Comparison of ENCODE assay signal across 12 cellular contexts in genomic region chr1:40859017-40859416, GRCh38. TPM values are rescaled to one million over a fixed set of nuclear protein-coding genes. Genes with fewer than 3 reads are reported as not detected.
DNase-seq lines count a peak whose midpoint lies in the region; TF ChIP-seq lines count a peak whose summit lies in the region.
"Had no signal": no experiment of that assay in that cellular context is flagged by ENCODE, and none has a peak within 500 bp of the region (broad histone marks: within the 10 kb centered on the region; RNA-seq: fewer than 3 reads in every experiment).

No MANE protein-coding gene starts in this region.

- H4K20me1 ChIP-seq in BLaER1 treated with 17β-estradiol and CSF1 and Interleukin-3, amounts not matched to agents 10 nM and 100 nM = peaks cover 0 to 14% (median 3%) of the 10 kb centered on the region in 11 experiments; a peak in 7 of 22 replicates

- peaks cover 0 to 14% (median 0%) of the 10 kb centered on the region in 11 experiments; a peak in 6 of 22 replicates for H3K27me3 ChIP-seq in BLaER1 treated with 17β-estradiol and CSF1 and Interleukin-3, amounts not matched to agents 10 nM and 100 nM
- H3K27me3 ChIP-seq in SJCRH30 = no peaks in the 10 kb centered on the region

- H3K27me3 Mint-ChIP-seq in neural crest cell (ENCODE audit: low read depth) = peaks cover 39% of the 10 kb centered on the region

- peak overlapping the region in 9 of 11 experiments; percentile 89 to 96 (median 93); a peak in 13 of 22 replicates for H3K9ac ChIP-seq in BLaER1 treated with 17β-estradiol and CSF1 and Interleukin-3, amounts not matched to agents 10 nM and 100 nM

- H3K4me1 ChIP-seq in BLaER1 treated with 17β-estradiol and CSF1 and Interleukin-3, amounts not matched to agents 10 nM and 100 nM = peaks cover 26 to 53% (median 47%) of the 10 kb centered on the region in 10 experiments
- peaks cover 25% of the 10 kb centered on the region for H3K4me1 ChIP-seq in SJCRH30

- H3K4me2 ChIP-seq in BLaER1 treated with 17β-estradiol and CSF1 and Interleukin-3, amounts not matched to agents 10 nM and 100 nM = peak overlapping the region; percentile 89 to 99 (median 98); a peak in 18 of 22 replicates

- peak overlapping the region in 9 of 11 experiments; percentile 89 to 97 (median 94); a peak in 14 of 22 replicates for H3K27ac ChIP-seq in BLaER1 treated with 17β-estradiol and CSF1 and Interleukin-3, amounts not matched to agents 10 nM and 100 nM
- no peak overlapping the region for H3K27ac ChIP-seq in SJCRH30

- no peaks in the 10 kb centered on the region for H3K36me3 Mint-ChIP-seq in neural crest cell (ENCODE audit: low read depth)

- no peaks in the 10 kb centered on the region for H3K9me3 Mint-ChIP-seq in neural crest cell
- H3K9me3 Mint-ChIP-seq: CD4-positive, alpha-beta memory T cell had no signal

- peaks cover 11% of the 10 kb centered on the region for H3K4me1 Mint-ChIP-seq in neural crest cell

- DNase-seq in NCI-H2171 treated with DMSO at 0.1 percent for 48 hours (lab: John Stamatoyannopoulos, UW) (peak; percentile 64), SJCRH30 (peak; percentile 46 to 69), neural crest cell (ENCODE audit: low read depth, low spot score) (no peak), pons (ENCODE audit: low spot score) (no peak), NCI-H345 treated with DMSO at 0.1 percent for 48 hours (lab: John Stamatoyannopoulos, UW; ENCODE audit: unreplicated experiment) (no peak)
- no peak for DNase-seq in stimulated activated CD4-positive, alpha-beta T cell treated with anti-CD3 and anti-CD28 coated beads, Interleukin-4, amount 100 ng/mL, for 4 hours
- DNase-seq: AML-193; CD4-positive, alpha-beta memory T cell; NCI-H1694; OCI-M1 had no signal

- no peak for TF ChIP-seq CTCF in neural crest cell (conservative IDR thresholded peaks at IDR 0.05)

- H3K36me3 ChIP-seq in BLaER1 treated with 17β-estradiol and CSF1 and Interleukin-3, amounts not matched to agents 10 nM and 100 nM = no peaks in the 10 kb centered on the region
- no peaks in the 10 kb centered on the region for H3K36me3 ChIP-seq in SJCRH30

- H3K27ac Mint-ChIP-seq in neural crest cell (ENCODE audit: unreplicated experiment) = no peak overlapping the region

- no peak overlapping the region for H3K4me3 ChIP-seq in BLaER1 treated with 17β-estradiol and CSF1 and Interleukin-3, amounts not matched to agents 10 nM and 100 nM
- no peak overlapping the region for H3K4me3 ChIP-seq in SJCRH30

- peak overlapping the region; percentile 13 for H3K4me3 Mint-ChIP-seq in neural crest cell

- H3K9me3 ChIP-seq in BLaER1 treated with 17β-estradiol and CSF1 and Interleukin-3, amounts not matched to agents 10 nM and 100 nM (replicated peaks in 1 of 11) = no peaks in the 10 kb centered on the region
- no peaks in the 10 kb centered on the region for H3K9me3 ChIP-seq in SJCRH30 (replicated peaks)

RNA-seq across cellular contexts. Expression of gene CITED4, which starts 3.1 kb away (rescaled TPM):
- total RNA-seq in SJCRH30 (2014; rRNA removed; shearing (Covaris generic)) = not detected in 2 replicates
- total RNA-seq in neural crest cell = 11.3 TPM in 2 replicates
- total RNA-seq: HT1080 had no signal

Comparison
In these comparisons a context has a peak if more than half of its experiments do, and no peak if none do; other contexts are left out.
1. DNase-seq: peak in NCI-H2171 treated with DMSO at 0.1 percent for 48 hours (single experiment) and SJCRH30 (2 of 2); none in neural crest cell (single experiment), pons (single experiment), NCI-H345 treated with DMSO at 0.1 percent for 48 hours (single experiment) and stimulated activated CD4-positive, alpha-beta T cell treated with anti-CD3 and anti-CD28 coated beads, Interleukin-4, amount 100 ng/mL, for 4 hours (0 of 2).
2. RNA of gene CITED4, which starts 3.1 kb away (total RNA-seq): 11.3 TPM in neural crest cell; not detected in SJCRH30; every median in the first group is over 10 times any median in the second.